ENCODE assay signal across 15 cellular contexts in the genomic region with DNA sequence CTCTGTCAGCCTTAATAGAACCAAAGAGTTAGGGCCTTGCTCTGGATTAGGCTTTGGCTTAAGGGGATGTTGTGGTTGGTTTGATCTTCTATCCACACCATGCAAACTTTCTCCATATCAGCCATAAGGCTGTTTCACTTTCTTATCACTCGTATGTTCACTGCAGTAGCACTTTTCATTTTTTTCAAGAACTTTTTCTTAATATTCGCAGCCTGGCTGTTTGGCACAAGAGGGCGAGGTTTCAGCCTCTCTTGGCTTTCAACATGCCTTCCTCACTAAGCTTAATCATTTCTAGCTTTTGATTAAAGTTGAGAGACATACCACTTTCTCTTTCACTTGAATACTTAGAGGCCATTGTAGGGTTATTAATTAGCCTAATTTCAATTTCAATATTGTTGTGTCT.
DNase-seq lines count a peak whose midpoint lies in the region; ATAC-seq and TF ChIP-seq lines count a peak whose summit lies in the region.
"Had no signal": no experiment of that assay in that cellular context is flagged by ENCODE, and none has a peak within 500 bp of the region (broad histone marks: within the 10 kb centered on the region; RNA-seq: fewer than 3 reads in every experiment).

No MANE protein-coding gene starts in this region.

- no peaks in the 10 kb centered on the region for H3K79me2 ChIP-seq in MM.1S (ENCODE audit: low read length)
- H3K79me2 ChIP-seq: hepatocyte, parathyroid adenoma had no signal

- H3K36me3 ChIP-seq in MM.1S (replicated peaks; ENCODE audit: insufficient read depth, low read length) = no peaks in the 10 kb centered on the region

- no peaks in the 10 kb centered on the region for H3K4me1 ChIP-seq in MM.1S (ENCODE audit: low read length)
- H3K4me1 ChIP-seq: body of pancreas, parathyroid adenoma had no signal

- no peaks in the 10 kb centered on the region for H3K27me3 ChIP-seq in MM.1S (replicated peaks; ENCODE audit: insufficient read depth, low read length)
- H3K27me3 ChIP-seq: body of pancreas, hepatocyte had no signal

- no peak overlapping the region for H3K4me2 ChIP-seq in MM.1S (ENCODE audit: low read depth, low read length)
- H3K4me2 ChIP-seq: hepatocyte, SK-N-SH had no signal

- H3F3A ChIP-seq in MM.1S (ENCODE audit: insufficient read depth, low read length) = no peaks in the 10 kb centered on the region

- DNase-seq in stimulated activated CD4-positive, alpha-beta T cell treated with anti-CD3 and anti-CD28 coated beads, Interleukin-15, amount 100 ng/mL, for 24 hours = peak; percentile 17
- DNase-seq in stimulated activated CD4-positive, alpha-beta T cell treated with anti-CD3 and anti-CD28 coated beads, Interleukin-4, amount 100 ng/mL, for 4 hours = no peak
- peak; percentile 26 for DNase-seq in MM.1S
- DNase-seq in NCI-H82 treated with DMSO at 0.1 percent for 48 hours (lab: John Stamatoyannopoulos, UW; ENCODE audit: unreplicated experiment) = no peak
- DNase-seq in DMS79 treated with DMSO at 0.1 percent for 48 hours (lab: John Stamatoyannopoulos, UW) = no peak
- DNase-seq in dedifferentiated amniotic fluid mesenchymal stem cell (ENCODE audit: extremely low spot score) = no peak
- no peak for DNase-seq in NK-92 (lab: John Stamatoyannopoulos, UW; ENCODE audit: unreplicated experiment)
- DNase-seq: body of pancreas, NCI-H1105, NCI-H69, SK-N-SH, substantia nigra had no signal

- ATAC-seq in HG02623 (IDR thresholded peaks at IDR 0.05; ENCODE audit: unreplicated experiment) = peak; percentile 48
- ATAC-seq: body of pancreas had no signal

- H3K4me3 ChIP-seq in MM.1S (ENCODE audit: low read length) = no peak overlapping the region
- H3K4me3 ChIP-seq: body of pancreas, hepatocyte had no signal

- no peaks in the 10 kb centered on the region for H4K20me1 ChIP-seq in MM.1S (ENCODE audit: insufficient read depth, low read length)

- no peaks in the 10 kb centered on the region for H3K9me2 ChIP-seq in MM.1S (replicated peaks; ENCODE audit: insufficient read depth, low read length)
- H3K9me2 ChIP-seq: SK-N-SH had no signal

- no peaks in the 10 kb centered on the region for H3K9me3 ChIP-seq in MM.1S (replicated peaks; ENCODE audit: insufficient read depth, low read length)
- H3K9me3 ChIP-seq: body of pancreas, SK-N-SH had no signal

- H2AFZ ChIP-seq in MM.1S (ENCODE audit: low read length) = no peak overlapping the region
- H2AFZ ChIP-seq: hepatocyte, parathyroid adenoma had no signal

- H3K9ac ChIP-seq in MM.1S (ENCODE audit: low read length) = no peak overlapping the region
- H3K9ac ChIP-seq: parathyroid adenoma, SK-N-SH had no signal

- no peak overlapping the region for H3K27ac ChIP-seq in MM.1S (ENCODE audit: low read length)
- H3K27ac ChIP-seq: body of pancreas, hepatocyte, parathyroid adenoma had no signal

- TF ChIP-seq CTCF in MM.1S (IDR thresholded peaks at IDR 0.05; ENCODE audit: low read length) = no peak

Comparison
In these comparisons a context has a peak if more than half of its experiments do, and no peak if none do; other contexts are left out.
1. DNase-seq: peak in stimulated activated CD4-positive, alpha-beta T cell treated with anti-CD3 and anti-CD28 coated beads, Interleukin-15, amount 100 ng/mL, for 24 hours (single experiment) and MM.1S (single experiment); none in stimulated activated CD4-positive, alpha-beta T cell treated with anti-CD3 and anti-CD28 coated beads, Interleukin-4, amount 100 ng/mL, for 4 hours (0 of 2), NCI-H82 treated with DMSO at 0.1 percent for 48 hours (single experiment), DMS79 treated with DMSO at 0.1 percent for 48 hours (single experiment), dedifferentiated amniotic fluid mesenchymal stem cell (single experiment) and NK-92 (single experiment).